ENCODE assay signal across 20 cellular contexts in the genomic region with DNA sequence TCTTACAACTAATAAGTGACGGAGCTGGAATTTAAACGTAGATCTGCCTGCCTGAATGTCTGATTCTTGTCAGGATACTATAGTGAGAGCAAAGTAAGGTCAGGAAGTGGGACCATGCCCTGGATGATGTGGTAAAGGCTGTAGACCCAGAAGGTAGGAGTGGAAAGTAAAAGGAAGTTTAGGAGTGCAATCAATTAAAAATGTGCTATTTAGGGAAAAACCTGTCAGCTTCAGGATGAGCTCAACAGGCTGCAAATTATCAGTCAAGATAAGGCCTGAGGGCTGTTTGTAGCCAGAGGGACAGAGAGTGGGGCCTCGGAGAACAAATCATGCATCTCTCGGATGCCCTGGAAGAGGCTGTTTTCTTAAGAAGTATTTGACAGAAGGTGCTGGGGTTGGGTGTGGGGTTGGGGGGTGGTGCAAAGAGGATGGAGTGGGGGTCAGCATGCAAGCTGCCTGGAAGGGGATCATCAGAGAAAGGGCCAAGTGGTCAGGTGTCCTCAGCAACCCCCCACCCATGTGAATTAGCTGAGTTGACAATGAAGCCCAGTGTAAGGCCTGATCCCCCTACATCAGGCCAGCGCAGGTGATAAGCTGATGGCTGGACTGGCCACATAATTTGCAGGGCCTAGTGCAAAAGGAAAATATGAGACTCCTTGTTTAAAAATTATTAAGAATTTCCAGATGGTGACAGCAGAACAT.
"Had no signal": no experiment of that assay in that cellular context is flagged by ENCODE, and none has a peak within 500 bp of the region (broad histone marks: within the 10 kb centered on the region; RNA-seq: fewer than 3 reads in every experiment).

No MANE protein-coding gene starts in this region.

- H3K9me3 ChIP-seq: colonic mucosa, left lung, lower lobe of right lung, prostate gland, right lobe of liver, testis, tibial nerve had no signal

- FAIRE-seq: keratinocyte had no signal

- H3K4me2 ChIP-seq: neural progenitor cell had no signal

- H3K4me1 ChIP-seq: colonic mucosa, foreskin keratinocyte, left lung, lower lobe of right lung, parathyroid adenoma, prostate gland, right lobe of liver had no signal

- H3K36me3 ChIP-seq: colonic mucosa, left lung, lower lobe of right lung, neural progenitor cell, prostate gland, right lobe of liver, tibial nerve had no signal

- H3K27ac Mint-ChIP-seq: immature natural killer cell; natural killer cell treated with Interleukin-12 subunit alpha and Interleukin-12 subunit beta and Interleukin-15 and Interleukin-18, amount 100 ng/mL, for 72 hours; neural progenitor cell; stimulated activated memory B cell treated with anti-CD40 and anti-IgM and Interleukin-4, amounts not matched to agents 10 μg/mL and 1 μg/mL and 100 μg/mL, for 72 hours; stimulated activated naive CD8-positive, alpha-beta T cell treated with anti-CD3 and anti-CD28 coated beads, Interleukin-15, Interleukin-2, amounts not matched to agents 100 ng/mL and 50 ng/mL, for 24 hours had no signal

- ATAC-seq: foreskin keratinocyte; left lung; lower lobe of right lung; natural killer cell treated with Interleukin-12 subunit alpha and Interleukin-12 subunit beta and Interleukin-15 and Interleukin-18, amount 100 ng/mL, for 72 hours; right lobe of liver; stimulated activated memory B cell treated with anti-CD40 and anti-IgM and Interleukin-4, amounts not matched to agents 10 μg/mL and 1 μg/mL and 100 μg/mL, for 72 hours had no signal

- H3K36me3 Mint-ChIP-seq: immature natural killer cell; natural killer cell treated with Interleukin-12 subunit alpha and Interleukin-12 subunit beta and Interleukin-15 and Interleukin-18, amount 100 ng/mL, for 72 hours; stimulated activated memory B cell treated with anti-CD40 and anti-IgM and Interleukin-4, amounts not matched to agents 10 μg/mL and 1 μg/mL and 100 μg/mL, for 72 hours had no signal

- H3K4me1 Mint-ChIP-seq: immature natural killer cell; stimulated activated memory B cell treated with anti-CD40 and anti-IgM and Interleukin-4, amounts not matched to agents 10 μg/mL and 1 μg/mL and 100 μg/mL, for 72 hours had no signal

- DNase-seq: colonic mucosa; dermis blood vessel endothelial cell; foreskin keratinocyte; immature natural killer cell; left lung; lower lobe of right lung; mesenchymal stem cell; midbrain; nucleus accumbens; right lobe of liver; stimulated activated CD4-positive, alpha-beta T cell treated with anti-CD3 and anti-CD28 coated beads, Interleukin-4, amount 100 ng/mL, for 1 hour; testis had no signal

- H2AFZ ChIP-seq: neural progenitor cell, parathyroid adenoma had no signal

- H3K79me2 ChIP-seq: parathyroid adenoma had no signal

- H3K9me3 Mint-ChIP-seq: immature natural killer cell; natural killer cell treated with Interleukin-12 subunit alpha and Interleukin-12 subunit beta and Interleukin-15 and Interleukin-18, amount 100 ng/mL, for 72 hours; neural progenitor cell; stimulated activated memory B cell treated with anti-CD40 and anti-IgM and Interleukin-4, amounts not matched to agents 10 μg/mL and 1 μg/mL and 100 μg/mL, for 72 hours; stimulated activated naive CD8-positive, alpha-beta T cell treated with anti-CD3 and anti-CD28 coated beads, Interleukin-15, Interleukin-2, amounts not matched to agents 100 ng/mL and 50 ng/mL, for 24 hours had no signal

- H3K27me3 ChIP-seq: colonic mucosa, neural progenitor cell, right lobe of liver, testis, tibial nerve had no signal

- H3K9ac ChIP-seq: neural progenitor cell, parathyroid adenoma had no signal

- H3K27ac ChIP-seq: colonic mucosa, foreskin keratinocyte, left lung, lower lobe of right lung, neural progenitor cell, parathyroid adenoma, prostate gland, right lobe of liver, testis, tibial nerve had no signal

- H3K4me3 Mint-ChIP-seq: immature natural killer cell; natural killer cell treated with Interleukin-12 subunit alpha and Interleukin-12 subunit beta and Interleukin-15 and Interleukin-18, amount 100 ng/mL, for 72 hours; neural progenitor cell; stimulated activated memory B cell treated with anti-CD40 and anti-IgM and Interleukin-4, amounts not matched to agents 10 μg/mL and 1 μg/mL and 100 μg/mL, for 72 hours; stimulated activated naive CD8-positive, alpha-beta T cell treated with anti-CD3 and anti-CD28 coated beads, Interleukin-15, Interleukin-2, amounts not matched to agents 100 ng/mL and 50 ng/mL, for 24 hours had no signal

- H3K4me3 ChIP-seq: colonic mucosa, left lung, lower lobe of right lung, neural progenitor cell, prostate gland, right lobe of liver, testis, tibial nerve had no signal
